Comparison of ENCODE assay signal across 17 cellular contexts in the genomic region with DNA sequence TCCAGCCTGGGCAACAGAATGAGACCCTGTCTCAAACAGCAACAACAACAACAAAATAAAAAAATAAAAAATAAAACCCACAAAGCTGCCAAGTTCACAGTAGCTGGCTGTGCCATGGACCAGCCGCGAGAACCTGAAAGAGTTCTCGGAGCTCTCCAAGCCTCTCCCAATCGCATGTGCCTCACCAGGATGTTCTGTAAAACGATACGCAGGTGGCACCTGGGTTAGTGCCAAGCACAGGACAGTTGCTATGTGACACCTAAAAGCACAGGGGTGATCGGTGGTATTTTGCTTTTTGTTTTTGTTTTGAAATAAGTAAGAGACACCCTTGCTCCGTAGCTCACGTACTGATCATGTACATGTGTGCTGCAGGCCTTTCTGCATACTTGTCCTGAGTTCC. TPM values are rescaled to one million over a fixed set of nuclear protein-coding genes. Genes with fewer than 3 reads are reported as not detected.
"Had no signal": no experiment of that assay in that cellular context is flagged by ENCODE, and none has a peak within 500 bp of the region (broad histone marks: within the 10 kb centered on the region; RNA-seq: fewer than 3 reads in every experiment).

No MANE protein-coding gene starts in this region.

- H3K27me3 ChIP-seq: neutrophil, right atrium auricular region, sigmoid colon, transverse colon had no signal

- H3K4me3 Mint-ChIP-seq: naive thymus-derived CD4-positive, alpha-beta T cell; nephron progenitor cell; stimulated activated naive B cell treated with anti-CD40 and anti-IgM and Interleukin-4, amounts not matched to agents 10 μg/mL and 1 μg/mL and 100 μg/mL, for 72 hours; stimulated activated naive CD8-positive, alpha-beta T cell treated with anti-CD3 and anti-CD28 coated beads, Interleukin-15, amount 100 ng/mL, for 72 hours had no signal

- H3K27ac ChIP-seq: neutrophil, right atrium auricular region, sigmoid colon, skin epidermis, thoracic aorta, transverse colon had no signal

- H3K9me3 ChIP-seq: neutrophil, right atrium auricular region, sigmoid colon, thoracic aorta, transverse colon had no signal

- H3K4me1 ChIP-seq: right atrium auricular region had no signal

- ATAC-seq: esophagus mucosa; naive thymus-derived CD4-positive, alpha-beta T cell; stimulated activated naive B cell treated with anti-CD40 and anti-IgM and Interleukin-4, amounts not matched to agents 10 μg/mL and 1 μg/mL and 100 μg/mL, for 72 hours; stimulated activated naive CD8-positive, alpha-beta T cell treated with anti-CD3 and anti-CD28 coated beads, Interleukin-15, amount 100 ng/mL, for 72 hours had no signal

- H3K27me3 Mint-ChIP-seq: naive thymus-derived CD4-positive, alpha-beta T cell; stimulated activated naive B cell treated with anti-CD40 and anti-IgM and Interleukin-4, amounts not matched to agents 10 μg/mL and 1 μg/mL and 100 μg/mL, for 72 hours; stimulated activated naive CD8-positive, alpha-beta T cell treated with anti-CD3 and anti-CD28 coated beads, Interleukin-15, amount 100 ng/mL, for 72 hours had no signal

- H3K27ac Mint-ChIP-seq: naive thymus-derived CD4-positive, alpha-beta T cell; nephron progenitor cell had no signal

- DNase-seq: effector memory CD4-positive, alpha-beta T cell; islet precursor cell; mammary epithelial cell; sigmoid colon; stimulated activated naive B cell treated with anti-CD40 and anti-IgM and Interleukin-4, amounts not matched to agents 10 μg/mL and 1 μg/mL and 100 μg/mL, for 72 hours; stimulated activated naive CD8-positive, alpha-beta T cell treated with anti-CD3 and anti-CD28 coated beads, Interleukin-15, amount 100 ng/mL, for 72 hours; transverse colon had no signal

- H3K4me1 Mint-ChIP-seq: naive thymus-derived CD4-positive, alpha-beta T cell; nephron progenitor cell; stimulated activated naive B cell treated with anti-CD40 and anti-IgM and Interleukin-4, amounts not matched to agents 10 μg/mL and 1 μg/mL and 100 μg/mL, for 72 hours; stimulated activated naive CD8-positive, alpha-beta T cell treated with anti-CD3 and anti-CD28 coated beads, Interleukin-15, amount 100 ng/mL, for 72 hours had no signal

- H3K4me3 ChIP-seq: right atrium auricular region, sigmoid colon, skin epidermis, thoracic aorta, transverse colon had no signal

RNA-seq across cellular contexts. Expression of gene RFLNA, which starts 52.4 kb away (rescaled TPM):
- total RNA-seq: esophagus mucosa; fibroblast of lung; left lobe of liver; mesenteric fat pad; naive thymus-derived CD4-positive, alpha-beta T cell had no signal
